Comparison of ENCODE assay signal across 21 cellular contexts in genomic region chr13:100620792-100621191, GRCh38. TPM values are rescaled to one million over a fixed set of nuclear protein-coding genes. Genes with fewer than 3 reads are reported as not detected.
A peak's percentile ranks its signal among the peaks of the same experiment; 100 is the strongest.
DNase-seq lines count a peak whose midpoint lies in the region; ATAC-seq, FAIRE-seq and TF ChIP-seq lines count a peak whose summit lies in the region.
"Had no signal": no experiment of that assay in that cellular context is flagged by ENCODE, and none has a peak within 500 bp of the region (broad histone marks: within the 10 kb centered on the region; RNA-seq: fewer than 3 reads in every experiment).

No MANE protein-coding gene starts in this region.

- peaks cover 11 to 16% of the 10 kb centered on the region in 2 donors for H3K4me1 Mint-ChIP-seq in natural killer cell treated with Interleukin-12 subunit alpha and Interleukin-12 subunit beta and Interleukin-15 and Interleukin-18, amount 100 ng/mL, for 72 hours (ENCODE audit: low read depth in 2 of 2)
- H3K4me1 Mint-ChIP-seq in natural killer cell (peaks cover 5 to 16% of the 10 kb centered on the region in 2 donors), T-helper 17 cell (peaks cover 6% of the 10 kb centered on the region), glutamatergic neuron (ENCODE audit: low read depth, unreplicated experiment) (no peaks in the 10 kb centered on the region)

- H3K27ac Mint-ChIP-seq in natural killer cell treated with Interleukin-12 subunit alpha and Interleukin-12 subunit beta and Interleukin-15 and Interleukin-18, amount 100 ng/mL, for 72 hours = peak overlapping the region; percentile 46 to 62
- H3K27ac Mint-ChIP-seq in natural killer cell = no peak overlapping the region
- peak overlapping the region; percentile 70 for H3K27ac Mint-ChIP-seq in T-helper 17 cell
- H3K27ac Mint-ChIP-seq in glutamatergic neuron (ENCODE audit: unreplicated experiment) = no peak overlapping the region
- H3K27ac Mint-ChIP-seq: CD4-positive, alpha-beta memory T cell had no signal

- no peaks in the 10 kb centered on the region for H3K27me3 Mint-ChIP-seq in natural killer cell treated with Interleukin-12 subunit alpha and Interleukin-12 subunit beta and Interleukin-15 and Interleukin-18, amount 100 ng/mL, for 72 hours
- H3K27me3 Mint-ChIP-seq in natural killer cell (ENCODE audit: low read depth in 2 of 2) (no peaks in the 10 kb centered on the region), T-helper 17 cell (no peaks in the 10 kb centered on the region), glutamatergic neuron (ENCODE audit: unreplicated experiment) (no peaks in the 10 kb centered on the region)
- H3K27me3 Mint-ChIP-seq: CD4-positive, alpha-beta memory T cell had no signal

- peaks cover 11% of the 10 kb centered on the region for H3K36me3 Mint-ChIP-seq in natural killer cell treated with Interleukin-12 subunit alpha and Interleukin-12 subunit beta and Interleukin-15 and Interleukin-18, amount 100 ng/mL, for 72 hours
- H3K36me3 Mint-ChIP-seq in natural killer cell = peaks cover 14% of the 10 kb centered on the region
- peaks cover 5% of the 10 kb centered on the region for H3K36me3 Mint-ChIP-seq in T-helper 17 cell (ENCODE audit: low read depth)
- H3K36me3 Mint-ChIP-seq in glutamatergic neuron (ENCODE audit: unreplicated experiment) = peaks cover 45% of the 10 kb centered on the region

- no peaks in the 10 kb centered on the region for H3K9me3 ChIP-seq in T-helper 17 cell (ENCODE audit: control insufficient read depth, low read length, poor library complexity, severe bottlenecking)
- H3K9me3 ChIP-seq: A549 had no signal

- peak; percentile 81 for FAIRE-seq in H54 (lab: Jason Lieb, UNC)
- FAIRE-seq: A549, GM12891, GM18507, H1 had no signal

- ATAC-seq in natural killer cell treated with Interleukin-12 subunit alpha and Interleukin-12 subunit beta and Interleukin-15 and Interleukin-18, amount 100 ng/mL, for 72 hours = no peak
- ATAC-seq in natural killer cell (no peak), T-helper 17 cell (no peak)
- ATAC-seq: A549, HCT116 had no signal

- H3K4me3 Mint-ChIP-seq in natural killer cell treated with Interleukin-12 subunit alpha and Interleukin-12 subunit beta and Interleukin-15 and Interleukin-18, amount 100 ng/mL, for 72 hours = peak overlapping the region; percentile 40
- H3K4me3 Mint-ChIP-seq in natural killer cell (no peak overlapping the region), T-helper 17 cell (no peak overlapping the region), glutamatergic neuron (ENCODE audit: unreplicated experiment) (no peak overlapping the region)
- H3K4me3 Mint-ChIP-seq: CD4-positive, alpha-beta memory T cell; H9 had no signal

- TF ChIP-seq POLR2A in H54 (IDR thresholded peaks at IDR 0.05; ENCODE audit: low read depth, low read length) = no peak

- TF ChIP-seq CTCF in natural killer cell (IDR thresholded peaks at IDR 0.05) (no peak), retinal pigment epithelial cell (conservative IDR thresholded peaks at IDR 0.05; ENCODE audit: low read depth, low read length) (no peak), glutamatergic neuron (IDR thresholded peaks at IDR 0.05; ENCODE audit: partially characterized antibody, unreplicated experiment) (no peak)

- intact Hi-C loops in natural killer cell (cut with micrococcal nuclease) = no loop called here

- no peak overlapping the region for H3K4me3 ChIP-seq in retinal pigment epithelial cell (ENCODE audit: low read length)
- H3K4me3 ChIP-seq: A549 had no signal

- no peaks in the 10 kb centered on the region for H3K9me3 Mint-ChIP-seq in natural killer cell treated with Interleukin-12 subunit alpha and Interleukin-12 subunit beta and Interleukin-15 and Interleukin-18, amount 100 ng/mL, for 72 hours
- H3K9me3 Mint-ChIP-seq in natural killer cell (no peaks in the 10 kb centered on the region), glutamatergic neuron (ENCODE audit: unreplicated experiment) (peaks cover 20% of the 10 kb centered on the region)

- DNase-seq in natural killer cell treated with Interleukin-12 subunit alpha and Interleukin-12 subunit beta and Interleukin-15 and Interleukin-18, amount 100 ng/mL, for 72 hours (ENCODE audit: low spot score) = no peak
- DNase-seq in natural killer cell (no peak), H54 (ENCODE audit: insufficient read length, low spot score) (no peak), T-helper 17 cell (no peak), retinal pigment epithelial cell (ENCODE audit: low read depth) (peak; percentile 2), NCI-H2029 treated with DMSO at 0.1 percent for 48 hours (lab: John Stamatoyannopoulos, UW) (no peak), NCI-H2081 treated with DMSO at 0.1 percent for 48 hours (lab: John Stamatoyannopoulos, UW) (no peak), glutamatergic neuron (no peak)
- DNase-seq: 8988T; C1 segment of cervical spinal cord; Caco-2; CD4-positive, alpha-beta memory T cell; DMS53; DMS79 treated with DMSO at 0.1 percent for 48 hours; GF-D8; H9 had no signal

RNA-seq across cellular contexts. Expression of gene GGACT, which starts 32.2 kb away (rescaled TPM):
- total RNA-seq in natural killer cell treated with Interleukin-12 subunit alpha and Interleukin-12 subunit beta and Interleukin-15 and Interleukin-18, amount 100 ng/mL, for 72 hours = 1 to 10 TPM; 4.2 to 7.7 TPM
- total RNA-seq in natural killer cell (10 to 100 TPM in 2 of 3 donors, 1 to 10 TPM in 1; 8.8 to 16.4 (median 15.1) TPM), T-helper 17 cell (1 to 10 TPM; 5.7 to 6.2 TPM), glutamatergic neuron (ENCODE audit: unreplicated experiment) (5.2 TPM)

RNA-seq across cellular contexts. Expression of gene TMTC4, which starts 53.8 kb away (rescaled TPM):
- 10 to 100 TPM in 1 of 2 donors, 1 to 10 TPM in 1; 9.8 to 19.7 TPM for total RNA-seq in natural killer cell treated with Interleukin-12 subunit alpha and Interleukin-12 subunit beta and Interleukin-15 and Interleukin-18, amount 100 ng/mL, for 72 hours
- total RNA-seq in natural killer cell (10 to 100 TPM; 16.2 to 24.9 (median 17.3) TPM), T-helper 17 cell (10 to 100 TPM; 13.7 to 14.4 TPM), glutamatergic neuron (ENCODE audit: unreplicated experiment) (139 TPM)

Comparison
In these comparisons a context has a peak if more than half of its experiments do, and no peak if none do; other contexts are left out.
1. H3K27ac Mint-ChIP-seq: peak in natural killer cell treated with Interleukin-12 subunit alpha and Interleukin-12 subunit beta and Interleukin-15 and Interleukin-18, amount 100 ng/mL, for 72 hours (2 of 2) and T-helper 17 cell (single experiment); none in natural killer cell (0 of 2) and glutamatergic neuron (single experiment).